17 cellular contexts compared by ENCODE assay signal in the genomic region with DNA sequence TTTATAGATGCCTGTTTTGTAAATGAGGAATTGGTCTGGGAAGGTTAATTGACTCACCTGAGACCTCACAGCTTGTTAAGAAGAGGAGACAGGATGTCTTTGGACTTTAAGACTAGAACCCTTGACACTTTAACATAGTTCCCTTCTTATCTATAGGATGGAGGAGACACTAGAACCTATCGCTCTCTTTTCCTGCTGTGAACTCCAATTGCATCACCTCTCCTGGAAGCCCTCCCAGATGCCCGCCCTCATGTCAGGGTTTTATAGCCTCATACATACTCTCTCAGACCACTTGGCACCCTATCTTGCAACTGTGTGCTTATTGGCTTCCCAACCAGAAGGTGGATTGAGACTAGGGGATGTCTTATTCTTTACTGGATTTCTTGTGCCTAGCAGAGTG.
"Had no signal": no experiment of that assay in that cellular context is flagged by ENCODE, and none has a peak within 500 bp of the region (broad histone marks: within the 10 kb centered on the region; RNA-seq: fewer than 3 reads in every experiment).

No MANE protein-coding gene starts in this region.

- ATAC-seq: gastroesophageal sphincter; heart left ventricle; pancreas; sciatic nerve; stimulated activated memory B cell treated with anti-CD40 and anti-IgM and Interleukin-4, amounts not matched to agents 10 μg/mL and 1 μg/mL and 100 μg/mL, for 72 hours had no signal

- H3K9me3 Mint-ChIP-seq: central memory CD8-positive, alpha-beta T cell; stimulated activated memory B cell treated with anti-CD40 and anti-IgM and Interleukin-4, amounts not matched to agents 10 μg/mL and 1 μg/mL and 100 μg/mL, for 72 hours; T-helper 2 cell treated with Interferon-gamma antibody and Interleukin-4, amounts not matched to agents 5 μg/mL and 100 μg/mL, for 36 hours; type B pancreatic cell had no signal

- H3K27ac Mint-ChIP-seq: stimulated activated memory B cell treated with anti-CD40 and anti-IgM and Interleukin-4, amounts not matched to agents 10 μg/mL and 1 μg/mL and 100 μg/mL, for 72 hours; T-helper 2 cell treated with Interferon-gamma antibody and Interleukin-4, amounts not matched to agents 5 μg/mL and 100 μg/mL, for 36 hours had no signal

- H3K4me3 Mint-ChIP-seq: stimulated activated memory B cell treated with anti-CD40 and anti-IgM and Interleukin-4, amounts not matched to agents 10 μg/mL and 1 μg/mL and 100 μg/mL, for 72 hours; T-helper 2 cell treated with Interferon-gamma antibody and Interleukin-4, amounts not matched to agents 5 μg/mL and 100 μg/mL, for 36 hours; type B pancreatic cell had no signal

- DNase-seq: activated CD4-positive, alpha-beta T cell treated with anti-CD3 and anti-CD28 coated beads, Interleukin-2, amount 50 U/mL, for 48 hours; activated naive CD4-positive, alpha-beta T cell; anterior cingulate cortex; colonic mucosa; heart left ventricle; left ventricle myocardium inferior; pancreas; spleen; stimulated activated CD4-positive, alpha-beta T cell treated with anti-CD3 and anti-CD28 coated beads, Interleukin-4, amount 100 ng/mL, for 4 hours; testis had no signal

- H3K4me1 ChIP-seq: colonic mucosa had no signal

- H3K36me3 Mint-ChIP-seq: stimulated activated memory B cell treated with anti-CD40 and anti-IgM and Interleukin-4, amounts not matched to agents 10 μg/mL and 1 μg/mL and 100 μg/mL, for 72 hours had no signal

- H3K27ac ChIP-seq: colonic mucosa, left ventricle myocardium inferior, neutrophil, pancreas, spleen, testis had no signal

- H3K27me3 ChIP-seq: colonic mucosa, gastroesophageal sphincter, pancreas, testis had no signal

- H3K9me3 ChIP-seq: colonic mucosa, gastroesophageal sphincter, heart left ventricle, left ventricle myocardium inferior, neutrophil, pancreas, spleen, testis had no signal

- H3K4me3 ChIP-seq: colonic mucosa, gastroesophageal sphincter, heart left ventricle, left ventricle myocardium inferior, pancreas, spleen, testis had no signal

- H3K36me3 ChIP-seq: colonic mucosa, gastroesophageal sphincter, heart left ventricle, neutrophil, pancreas, spleen had no signal
